23 cellular contexts compared by ENCODE assay signal in genomic region chr9:97505845-97506244, GRCh38. TPM values are rescaled to one million over a fixed set of nuclear protein-coding genes. Genes with fewer than 3 reads are reported as not detected.
"Had no signal": no experiment of that assay in that cellular context is flagged by ENCODE, and none has a peak within 500 bp of the region (broad histone marks: within the 10 kb centered on the region; RNA-seq: fewer than 3 reads in every experiment).

No MANE protein-coding gene starts in this region.

- H3K27ac ChIP-seq: foreskin keratinocyte, upper lobe of right lung had no signal

- H3K9me3 ChIP-seq: pancreas, upper lobe of right lung had no signal

- H3K36me3 Mint-ChIP-seq: natural killer cell treated with Interleukin-12 subunit alpha and Interleukin-12 subunit beta and Interleukin-15 and Interleukin-18, amount 100 ng/mL, for 72 hours had no signal

- ATAC-seq: activated CD4-positive, alpha-beta T cell treated with anti-CD3 and anti-CD28 coated beads for 36 hours; activated naive CD8-positive, alpha-beta T cell treated with anti-CD3 and anti-CD28 coated beads, Interleukin-2, amount 50 U/mL, for 24 hours; foreskin keratinocyte; left ventricle myocardium superior; natural killer cell treated with Interleukin-12 subunit alpha and Interleukin-12 subunit beta and Interleukin-15 and Interleukin-18, amount 100 ng/mL, for 72 hours; pancreas; sciatic nerve; upper lobe of right lung had no signal

- H3K9me3 Mint-ChIP-seq: activated naive CD8-positive, alpha-beta T cell treated with anti-CD3 and anti-CD28 coated beads, Interleukin-2, amount 50 U/mL, for 24 hours; dendritic cell treated with granulocyte-macrophage colony-stimulating factor and Interleukin-4, amounts not matched to agents 40 ng/mL and 50 ng/mL, for 4 days; natural killer cell treated with Interleukin-12 subunit alpha and Interleukin-12 subunit beta and Interleukin-15 and Interleukin-18, amount 100 ng/mL, for 72 hours had no signal

- H3K4me3 Mint-ChIP-seq: activated CD4-positive, alpha-beta T cell treated with anti-CD3 and anti-CD28 coated beads for 36 hours; activated naive CD8-positive, alpha-beta T cell treated with anti-CD3 and anti-CD28 coated beads, Interleukin-2, amount 50 U/mL, for 24 hours; dendritic cell treated with granulocyte-macrophage colony-stimulating factor and Interleukin-4, amounts not matched to agents 40 ng/mL and 50 ng/mL, for 4 days; natural killer cell treated with Interleukin-12 subunit alpha and Interleukin-12 subunit beta and Interleukin-15 and Interleukin-18, amount 100 ng/mL, for 72 hours had no signal

- H3K27ac Mint-ChIP-seq: activated CD4-positive, alpha-beta T cell treated with anti-CD3 and anti-CD28 coated beads for 36 hours; activated naive CD8-positive, alpha-beta T cell treated with anti-CD3 and anti-CD28 coated beads, Interleukin-2, amount 50 U/mL, for 24 hours; dendritic cell treated with granulocyte-macrophage colony-stimulating factor and Interleukin-4, amounts not matched to agents 40 ng/mL and 50 ng/mL, for 4 days; natural killer cell treated with Interleukin-12 subunit alpha and Interleukin-12 subunit beta and Interleukin-15 and Interleukin-18, amount 100 ng/mL, for 72 hours had no signal

- H3K4me3 ChIP-seq: pancreas, smooth muscle cell, upper lobe of right lung had no signal

- DNase-seq: activated CD4-positive, alpha-beta T cell treated with anti-CD3 and anti-CD28 coated beads for 36 hours; activated CD4-positive, alpha-beta T cell treated with anti-CD3 and anti-CD28 coated beads, Interleukin-2, amount 50 U/mL, for 48 hours; activated CD8-positive, alpha-beta memory T cell treated with anti-CD3 and anti-CD28 coated beads, Interleukin-2, amount 50 U/mL, for 48 hours; activated gamma-delta T cell; activated naive CD4-positive, alpha-beta T cell treated with anti-CD3 and anti-CD28 coated beads, Interleukin-2, amount 50 U/mL, for 16 hours; activated naive CD8-positive, alpha-beta T cell treated with anti-CD3 and anti-CD28 coated beads, Interleukin-2, amount 50 U/mL, for 24 hours; effector CD4-positive, alpha-beta T cell; foreskin keratinocyte; glutamatergic neuron; hypothalamus; left ventricle myocardium superior; mammary epithelial cell; midbrain; pancreas; stimulated activated CD4-positive, alpha-beta T cell treated with anti-CD3 and anti-CD28 coated beads, Interleukin-15, amount 100 ng/mL, for 24 hours; stimulated activated CD4-positive, alpha-beta T cell treated with anti-CD3 and anti-CD28 coated beads, Interleukin-2, amount 100 ng/mL, for 48 hours; stimulated activated naive CD4-positive, alpha-beta T cell treated with Interleukin-2 at 50 U/mL for 16 hours; T-helper 9 cell; upper lobe of right lung had no signal

- H3K27me3 ChIP-seq: pancreas had no signal

- H3K36me3 ChIP-seq: pancreas, upper lobe of right lung had no signal

RNA-seq across cellular contexts. Expression of gene TMOD1, which starts 4.4 kb away (rescaled TPM):
- total RNA-seq: foreskin keratinocyte had no signal
- polyA plus RNA-seq: foreskin keratinocyte had no signal
